5 cellular contexts compared by ENCODE assay signal in the genomic region with DNA sequence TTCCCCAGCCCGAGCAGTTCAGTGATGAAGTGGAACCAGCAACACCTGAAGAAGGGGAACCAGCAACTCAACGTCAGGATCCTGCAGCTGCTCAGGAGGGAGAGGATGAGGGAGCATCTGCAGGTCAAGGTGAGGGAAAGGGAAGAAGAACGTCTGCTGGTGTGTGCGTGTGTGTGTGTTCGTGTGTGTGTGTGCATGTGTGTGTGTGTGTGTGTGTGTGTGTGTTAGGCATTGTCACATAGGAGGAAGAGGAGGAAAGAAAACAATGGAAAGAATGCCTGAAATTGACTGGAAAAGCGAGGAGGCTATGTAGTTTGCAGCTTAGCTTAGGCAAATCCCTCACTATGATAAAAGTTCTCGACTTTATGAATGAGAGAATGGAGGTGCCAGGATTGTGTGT. TPM values are rescaled to one million over a fixed set of nuclear protein-coding genes. Genes with fewer than 3 reads are reported as not detected.
"Had no signal": no experiment of that assay in that cellular context is flagged by ENCODE, and none has a peak within 500 bp of the region (broad histone marks: within the 10 kb centered on the region; RNA-seq: fewer than 3 reads in every experiment).

No MANE protein-coding gene starts in this region.

RNA-seq across cellular contexts. Expression of a gene that starts 1.9 kb away (rescaled TPM):
- total RNA-seq: HepG2, HT-29, K562 had no signal
- polyA plus RNA-seq: HepG2, IgD-negative memory B cell had no signal

RNA-seq across cellular contexts. Expression of a gene that starts 7.6 kb away (rescaled TPM):
- total RNA-seq: HepG2, HT-29, HT1080 had no signal
- polyA plus RNA-seq: HepG2, IgD-negative memory B cell had no signal

RNA-seq across cellular contexts. Expression of a gene that starts 20.3 kb away (rescaled TPM):
- total RNA-seq: HepG2, HT-29, HT1080 had no signal
- polyA plus RNA-seq: HepG2, IgD-negative memory B cell had no signal

RNA-seq across cellular contexts. Expression of a gene that starts 59.2 kb away (rescaled TPM):
- total RNA-seq: HepG2, HT-29, HT1080 had no signal
